ENCODE assay signal across 14 cellular contexts in genomic region chr1:226111865-226112395, GRCh38. TPM values are rescaled to one million over a fixed set of nuclear protein-coding genes. Genes with fewer than 3 reads are reported as not detected.
DNase-seq lines count a peak whose midpoint lies in the region; ATAC-seq and TF ChIP-seq lines count a peak whose summit lies in the region.
"Had no signal": no experiment of that assay in that cellular context is flagged by ENCODE, and none has a peak within 500 bp of the region (broad histone marks: within the 10 kb centered on the region; RNA-seq: fewer than 3 reads in every experiment).

No MANE protein-coding gene starts in this region.

- H3K4me1 Mint-ChIP-seq in activated CD4-positive, alpha-beta memory T cell treated with anti-CD3 and anti-CD28 coated beads, Interleukin-2, amount 10 ng/mL, durations not matched to agents 7 days and 5 days = peaks cover 19% of the 10 kb centered on the region
- peaks cover 15% of the 10 kb centered on the region for H3K4me1 Mint-ChIP-seq in activated CD4-positive, alpha-beta memory T cell treated with anti-CD3 and anti-CD28 coated beads for 36 hours (ENCODE audit: low read depth)

- WGBS in stomach, 5 donors = 64 to 84% (median 80%) methylated on average over 8 of the region's 8 CpGs

- DNase-seq in activated CD4-positive, alpha-beta memory T cell treated with anti-CD3 and anti-CD28 coated beads, Interleukin-2, amount 10 ng/mL, durations not matched to agents 7 days and 5 days = no peak
- no peak for DNase-seq in activated CD4-positive, alpha-beta memory T cell treated with anti-CD3 and anti-CD28 coated beads for 36 hours
- DNase-seq in RWPE1 (ENCODE audit: low spot score) = no peak
- DNase-seq in stomach = no peak
- DNase-seq in stimulated activated CD4-positive, alpha-beta T cell treated with anti-CD3 and anti-CD28 coated beads, Interleukin-4, amount 100 ng/mL, for 4 hours = no peak
- DNase-seq in SK-N-DZ (ENCODE audit: low spot score) = no peak
- DNase-seq: ACHN; activated CD4-positive, alpha-beta T cell treated with anti-CD3 and anti-CD28 coated beads for 48 hours; activated naive CD8-positive, alpha-beta T cell treated with anti-CD3 and anti-CD28 coated beads, Interleukin-2, amount 10 ng/mL, durations not matched to agents 7 days and 5 days; gastrocnemius medialis; GM23248; sigmoid colon had no signal

- no peaks in the 10 kb centered on the region for H3K36me3 Mint-ChIP-seq in activated CD4-positive, alpha-beta memory T cell treated with anti-CD3 and anti-CD28 coated beads, Interleukin-2, amount 10 ng/mL, durations not matched to agents 7 days and 5 days (ENCODE audit: low read depth)
- H3K36me3 Mint-ChIP-seq in activated CD4-positive, alpha-beta memory T cell treated with anti-CD3 and anti-CD28 coated beads for 36 hours = no peaks in the 10 kb centered on the region
- H3K36me3 Mint-ChIP-seq: activated naive CD8-positive, alpha-beta T cell treated with anti-CD3 and anti-CD28 coated beads, Interleukin-2, amount 10 ng/mL, durations not matched to agents 7 days and 5 days had no signal

- peaks cover 17 to 39% (median 29%) of the 10 kb centered on the region in 4 donors for H3K4me1 ChIP-seq in stomach

- ATAC-seq in GM21390 (IDR thresholded peaks at IDR 0.05; ENCODE audit: unreplicated experiment) = no peak
- ATAC-seq: gastrocnemius medialis had no signal

- CTCF ChIA-PET in activated CD4-positive, alpha-beta memory T cell treated with anti-CD3 and anti-CD28 coated beads, Interleukin-2, amount 10 ng/mL, durations not matched to agents 7 days and 5 days (lab: Charles Lee) = interaction anchor here (1.0 to 4.8 kb wide), 5 partner anchors 8 to 221 kb away, joined by 3 to 24 read pairs (median 6); no protein-coding TSS in a partner anchor
- CTCF ChIA-PET in activated CD4-positive, alpha-beta memory T cell treated with anti-CD3 and anti-CD28 coated beads for 36 hours (lab: Charles Lee) = interaction anchor here (4.0 to 5.9 kb wide), 3 partner anchors 8 to 46 kb away, joined by 26 to 42 read pairs (median 38); no protein-coding TSS in a partner anchor
- CTCF ChIA-PET in RWPE1 (lab: Yijun Ruan, JAX) = interaction anchor here (0.6 to 3.7 kb wide), 5 partner anchors 9 to 479 kb away, joined by 3 to 29 read pairs (median 6); no protein-coding TSS in a partner anchor

- no peak for TF ChIP-seq EP300 in stomach (IDR thresholded peaks at IDR 0.05)

- H3K27ac ChIP-seq in RWPE1 = 0 out of 2 replicates have a peak overlapping the region, but pooled peaks have one; percentile 9
- peak overlapping the region in 3 of 5 donors; percentile 96 to 100 (median 99) for H3K27ac ChIP-seq in stomach
- H3K27ac ChIP-seq: GM23248 had no signal

- POLR2A ChIA-PET in activated CD4-positive, alpha-beta memory T cell treated with anti-CD3 and anti-CD28 coated beads, Interleukin-2, amount 10 ng/mL, durations not matched to agents 7 days and 5 days (lab: Charles Lee) = interaction anchor here (1.0 to 5.7 kb wide), 6 partner anchors 10 to 121 kb away, joined by 3 to 87 read pairs (median 11); partner anchors contain the start of gene H3-3A
- POLR2A ChIA-PET in activated CD4-positive, alpha-beta memory T cell treated with anti-CD3 and anti-CD28 coated beads for 36 hours (lab: Charles Lee) = interaction anchor here (2.0 to 3.3 kb wide), 3 partner anchors 8 to 112 kb away, joined by 12 to 14 read pairs (median 13); partner anchors contain the start of gene SDE2
- POLR2A ChIA-PET in RWPE1 (lab: Yijun Ruan, JAX; ENCODE audit: low non-redundant PET) = interaction anchor here (1.2 kb wide), 1 partner anchor 12 kb away, joined by 3 read pairs; no protein-coding TSS in a partner anchor

- intact Hi-C loops in activated CD4-positive, alpha-beta memory T cell treated with anti-CD3 and anti-CD28 coated beads for 36 hours (cut with micrococcal nuclease) = loop anchor here (2.0 kb wide), 1 partner anchor 49 kb away; the partner anchor contains the start of gene H3-3A
- intact Hi-C loops in stomach (cut with DNase I; ENCODE audit: low total_unique reads) = no loop called here

- no peak for TF ChIP-seq POLR2A in stomach (IDR thresholded peaks at IDR 0.05)

- H3K9me3 ChIP-seq in iPS-18c (ENCODE audit: control insufficient read depth, insufficient read depth, low read length) (peaks cover 2% of the 10 kb centered on the region), stomach (no peaks in the 10 kb centered on the region)
- H3K9me3 ChIP-seq: gastrocnemius medialis, sigmoid colon had no signal

- peak overlapping the region; percentile 39 for H3K4me3 Mint-ChIP-seq in activated CD4-positive, alpha-beta memory T cell treated with anti-CD3 and anti-CD28 coated beads, Interleukin-2, amount 10 ng/mL, durations not matched to agents 7 days and 5 days
- no peak overlapping the region for H3K4me3 Mint-ChIP-seq in activated CD4-positive, alpha-beta memory T cell treated with anti-CD3 and anti-CD28 coated beads for 36 hours

- H3K9me3 Mint-ChIP-seq in activated CD4-positive, alpha-beta memory T cell treated with anti-CD3 and anti-CD28 coated beads, Interleukin-2, amount 10 ng/mL, durations not matched to agents 7 days and 5 days = no peaks in the 10 kb centered on the region
- H3K9me3 Mint-ChIP-seq in activated CD4-positive, alpha-beta memory T cell treated with anti-CD3 and anti-CD28 coated beads for 36 hours = no peaks in the 10 kb centered on the region
- H3K9me3 Mint-ChIP-seq: activated naive CD8-positive, alpha-beta T cell treated with anti-CD3 and anti-CD28 coated beads, Interleukin-2, amount 10 ng/mL, durations not matched to agents 7 days and 5 days had no signal

- H3K27me3 ChIP-seq in stomach = no peaks in the 10 kb centered on the region
- H3K27me3 ChIP-seq: gastrocnemius medialis, sigmoid colon had no signal

- no peak overlapping the region for H3K27ac Mint-ChIP-seq in activated CD4-positive, alpha-beta memory T cell treated with anti-CD3 and anti-CD28 coated beads, Interleukin-2, amount 10 ng/mL, durations not matched to agents 7 days and 5 days
- H3K27ac Mint-ChIP-seq in activated CD4-positive, alpha-beta memory T cell treated with anti-CD3 and anti-CD28 coated beads for 36 hours = no peak overlapping the region
- H3K27ac Mint-ChIP-seq: activated naive CD8-positive, alpha-beta T cell treated with anti-CD3 and anti-CD28 coated beads, Interleukin-2, amount 10 ng/mL, durations not matched to agents 7 days and 5 days had no signal

- no peak for TF ChIP-seq CTCF in RWPE1 (conservative IDR thresholded peaks at IDR 0.05; ENCODE audit: low read depth)
- TF ChIP-seq CTCF in stomach (IDR thresholded peaks at IDR 0.05) = no peak

- H3K27me3 Mint-ChIP-seq in activated CD4-positive, alpha-beta memory T cell treated with anti-CD3 and anti-CD28 coated beads, Interleukin-2, amount 10 ng/mL, durations not matched to agents 7 days and 5 days = peaks cover 1% of the 10 kb centered on the region
- H3K27me3 Mint-ChIP-seq in activated CD4-positive, alpha-beta memory T cell treated with anti-CD3 and anti-CD28 coated beads for 36 hours = no peaks in the 10 kb centered on the region

- no peaks in the 10 kb centered on the region for H3K36me3 ChIP-seq in stomach
- H3K36me3 ChIP-seq: gastrocnemius medialis, sigmoid colon had no signal

- H3K4me3 ChIP-seq in iPS-18c (ENCODE audit: insufficient read depth, low read depth, low read length) (peak overlapping the region; percentile 30; the same call in 1 of the 2 replicates), stomach (no peak overlapping the region)
- H3K4me3 ChIP-seq: GM23248 had no signal

RNA-seq across cellular contexts. Expression of gene H3-3A, which starts 49.4 kb away (rescaled TPM):
- 100 to 1,000 TPM; 480 to 486 TPM for total RNA-seq in activated CD4-positive, alpha-beta memory T cell treated with anti-CD3 and anti-CD28 coated beads, Interleukin-2, amount 10 ng/mL, durations not matched to agents 7 days and 5 days
- total RNA-seq in activated CD4-positive, alpha-beta memory T cell treated with anti-CD3 and anti-CD28 coated beads for 36 hours = 100 to 1,000 TPM; 317 to 320 TPM
- total RNA-seq in stomach = 100 to 1,000 TPM in 3 of 5 donors, 10 to 100 TPM in 2; 30.7 to 541 (median 237) TPM
- polyA plus RNA-seq in stomach = 100 to 1,000 TPM; 754 to 995 (median 822) TPM
- 922 and 989 TPM in 2 replicates for polyA plus RNA-seq in SK-N-DZ (2014; cell fraction: cytosol; rRNA removed)
- 546 and 570 TPM in 2 replicates for polyA plus RNA-seq in SK-N-DZ (2014; cell fraction: nucleus; rRNA removed)
